ENCODE assay signal across 1 cellular context in genomic region chr17:8143581-8144400, GRCh38.
TF ChIP-seq lines count a peak whose summit lies in the region.

No MANE protein-coding gene starts in this region.

TF ChIP-seq in A549, 52 proteins besides CTCF, POLR2A, EP300 and RAD21:
- TF ChIP-seq TP53 (CRISPR knock-in tag; IDR thresholded peaks at IDR 0.05) (no peak), POLR2AphosphoS2 (conservative IDR thresholded peaks at IDR 0.05; ENCODE audit: low read length) (peak; percentile 45), HOXA7 (CRISPR knock-in tag; IDR thresholded peaks at IDR 0.05) (no peak), HOXB13 (CRISPR knock-in tag; IDR thresholded peaks at IDR 0.05; ENCODE audit: low read depth) (no peak)
